ENCODE assay signal across 1 cellular context in the genomic region with DNA sequence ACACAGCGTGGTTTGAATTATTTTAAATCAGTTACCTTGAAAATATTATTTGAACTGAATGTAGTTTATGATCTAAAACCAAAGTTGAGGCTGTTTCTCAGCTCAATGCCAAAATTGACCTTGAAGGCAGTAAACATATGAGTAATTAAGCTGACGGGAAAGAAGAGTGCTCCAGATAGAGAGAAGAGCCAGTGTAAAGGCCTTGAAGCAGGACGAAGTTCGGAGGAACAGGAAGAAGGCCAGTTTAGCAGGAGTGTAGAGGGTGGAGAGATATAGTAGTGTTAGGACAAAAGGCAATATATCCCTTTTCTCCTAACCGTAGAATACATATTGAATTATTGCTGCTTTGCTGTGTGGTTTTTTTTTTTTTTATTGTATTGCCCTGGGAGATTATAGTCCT.
TF ChIP-seq lines count a peak whose summit lies in the region.

No MANE protein-coding gene starts in this region.

TF ChIP-seq in HepG2, 621 proteins besides CTCF, POLR2A, EP300 and RAD21:
- TF ChIP-seq SNAPC2 (CRISPR knock-in tag; IDR thresholded peaks at IDR 0.05) (no peak), ZBTB38 (CRISPR knock-in tag; IDR thresholded peaks at IDR 0.05) (no peak)
- TF ChIP-seq, protein P1, sequence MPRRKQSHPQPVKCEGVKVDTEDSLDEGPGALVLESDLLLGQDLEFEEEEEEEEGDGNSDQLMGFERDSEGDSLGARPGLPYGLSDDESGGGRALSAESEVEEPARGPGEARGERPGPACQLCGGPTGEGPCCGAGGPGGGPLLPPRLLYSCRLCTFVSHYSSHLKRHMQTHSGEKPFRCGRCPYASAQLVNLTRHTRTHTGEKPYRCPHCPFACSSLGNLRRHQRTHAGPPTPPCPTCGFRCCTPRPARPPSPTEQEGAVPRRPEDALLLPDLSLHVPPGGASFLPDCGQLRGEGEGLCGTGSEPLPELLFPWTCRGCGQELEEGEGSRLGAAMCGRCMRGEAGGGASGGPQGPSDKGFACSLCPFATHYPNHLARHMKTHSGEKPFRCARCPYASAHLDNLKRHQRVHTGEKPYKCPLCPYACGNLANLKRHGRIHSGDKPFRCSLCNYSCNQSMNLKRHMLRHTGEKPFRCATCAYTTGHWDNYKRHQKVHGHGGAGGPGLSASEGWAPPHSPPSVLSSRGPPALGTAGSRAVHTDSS (CRISPR knock-in tag; conservative IDR thresholded peaks at IDR 0.05), result no peak
